12 cellular contexts compared by ENCODE assay signal in the genomic region with DNA sequence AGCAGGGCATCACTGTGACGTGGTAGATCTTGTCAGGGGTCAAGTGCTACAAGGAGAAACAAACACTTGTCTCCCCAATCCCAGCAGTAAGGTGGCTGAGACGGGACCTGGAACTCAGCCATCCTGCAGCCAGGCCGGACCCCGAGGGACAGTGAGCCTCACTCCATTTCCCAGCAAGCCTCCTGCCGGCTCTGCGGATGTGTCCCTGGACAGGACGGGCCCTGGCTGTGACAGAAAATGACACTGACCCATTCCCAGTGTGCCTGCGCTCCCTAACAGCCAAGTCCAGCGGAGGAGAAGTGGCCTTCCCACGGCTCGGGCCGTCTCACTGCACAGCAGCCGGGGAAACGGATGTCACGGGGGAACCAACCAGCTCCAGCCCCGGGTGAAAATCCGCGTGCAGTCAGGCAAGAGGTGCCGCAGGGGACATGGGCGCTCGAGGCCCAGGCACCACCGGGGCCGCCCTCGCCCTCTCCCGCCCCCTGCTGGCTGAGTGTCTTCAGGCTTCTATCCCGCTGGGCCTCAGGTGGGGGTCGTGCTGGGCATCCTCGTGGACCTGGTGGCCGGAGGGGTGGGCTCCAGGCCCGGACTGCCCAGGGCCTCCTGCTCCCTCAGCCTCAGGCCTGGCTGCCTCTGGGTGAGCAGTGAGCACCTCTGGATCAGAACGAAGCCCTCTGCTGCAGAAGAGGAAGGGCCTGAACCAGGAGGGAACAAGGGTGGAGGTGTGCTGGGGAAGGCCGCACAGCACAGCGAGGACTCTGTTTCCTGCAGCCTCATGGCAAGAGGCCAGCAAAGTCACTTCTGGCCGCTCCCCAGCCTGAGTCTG. TPM values are rescaled to one million over a fixed set of nuclear protein-coding genes. Genes with fewer than 3 reads are reported as not detected.
DNase-seq lines count a peak whose midpoint lies in the region; ATAC-seq, FAIRE-seq and TF ChIP-seq lines count a peak whose summit lies in the region.
"Had no signal": no experiment of that assay in that cellular context is flagged by ENCODE, and none has a peak within 500 bp of the region (broad histone marks: within the 10 kb centered on the region; RNA-seq: fewer than 3 reads in every experiment).

No MANE protein-coding gene starts in this region.

- TF ChIP-seq CTCF in AG04450 (IDR thresholded peaks at IDR 0.05; ENCODE audit: low read depth, low read length) = peak; percentile 47
- peak; percentile 45 for TF ChIP-seq CTCF in GM12874 (IDR thresholded peaks at IDR 0.05; ENCODE audit: insufficient read depth, low read depth, low read length)
- TF ChIP-seq CTCF in kidney (IDR thresholded peaks at IDR 0.05; ENCODE audit: borderline replicate concordance, extremely low read depth, insufficient read depth) = no peak
- peak in 1 of 6 experiments; percentile 30 for TF ChIP-seq CTCF in Peyer's patch (IDR thresholded peaks at IDR 0.05)

- H3K4me3 ChIP-seq in AG04450 (ENCODE audit: low read depth, low read length) (no peak overlapping the region), kidney (ENCODE audit: low read length in 2 of 2) (no peak overlapping the region), Peyer's patch (no peak overlapping the region)
- H3K4me3 ChIP-seq: GM23248, lung, uterus had no signal

- CTCF ChIA-PET in AG04450 (lab: Charles Lee) = interaction anchor here (1.0 kb wide), 1 partner anchor 13 kb away, joined by 3 read pairs; no protein-coding TSS in a partner anchor

- DNase-seq in AG04450 (ENCODE audit: low read depth, low spot score) = no peak
- peak; percentile 78 for DNase-seq in activated CD8-positive, alpha-beta memory T cell treated with anti-CD3 and anti-CD28 coated beads, Interleukin-2, amount 50 U/mL, for 48 hours
- DNase-seq in kidney = peak; percentile 73
- DNase-seq in NCI-H1105 (lab: John Stamatoyannopoulos, UW) = no peak
- no peak for DNase-seq in Peyer's patch
- DNase-seq in DMS79 (lab: John Stamatoyannopoulos, UW) = no peak
- DNase-seq: effector memory CD4-positive, alpha-beta T cell had no signal

- FAIRE-seq in kidney (lab: Jason Lieb, UNC) = no peak

- ATAC-seq in GM21360 (IDR thresholded peaks at IDR 0.05; ENCODE audit: unreplicated experiment) = no peak

- H3K9ac ChIP-seq in kidney (ENCODE audit: low read length in 2 of 2) = no peak overlapping the region
- H3K9ac ChIP-seq: GM23248 had no signal

- POLR2A ChIA-PET in AG04450 (lab: Yijun Ruan, JAX) = no interaction called here

- no peaks in the 10 kb centered on the region; the same call in 1 of the 2 replicates for H3K9me3 ChIP-seq in AG04450 (ENCODE audit: control insufficient read depth, insufficient read depth, low read length)
- H3K9me3 ChIP-seq in kidney (ENCODE audit: control insufficient read depth in 1 of 2, low read length in 2 of 2) = no peaks in the 10 kb centered on the region
- H3K9me3 ChIP-seq in Peyer's patch = no peaks in the 10 kb centered on the region
- H3K9me3 ChIP-seq: uterus had no signal

- peaks cover 0 to under 1% of the 10 kb centered on the region in 2 donors for H3K4me1 ChIP-seq in kidney (ENCODE audit: control insufficient read depth in 1 of 2, insufficient read depth in 1 of 2, low read depth in 1 of 2, low read length in 2 of 2)
- peaks cover 0 to 5% (median 1%) of the 10 kb centered on the region in 4 donors for H3K4me1 ChIP-seq in Peyer's patch
- H3K4me1 ChIP-seq: uterus had no signal

- H3K36me3 ChIP-seq in kidney (ENCODE audit: control insufficient read depth in 1 of 2, insufficient read depth in 2 of 2, low read length in 2 of 2) (peaks cover 0 to 3% of the 10 kb centered on the region in 2 donors), Peyer's patch (peaks cover 0 to 67% (median 0%) of the 10 kb centered on the region in 3 donors)
- H3K36me3 ChIP-seq: uterus had no signal

- no peak overlapping the region for H3K27ac ChIP-seq in AG04450 (ENCODE audit: low read depth, low read length)
- H3K27ac ChIP-seq in kidney (ENCODE audit: low read depth in 2 of 2, low read length in 2 of 2) = no peak overlapping the region
- no peak overlapping the region for H3K27ac ChIP-seq in Peyer's patch
- H3K27ac ChIP-seq: GM23248, uterus had no signal

- H3K27me3 ChIP-seq in AG04450 (ENCODE audit: control insufficient read depth, insufficient read depth, low read length) = no peaks in the 10 kb centered on the region
- no peaks in the 10 kb centered on the region for H3K27me3 ChIP-seq in Peyer's patch

- TF ChIP-seq POLR2A in Peyer's patch (IDR thresholded peaks at IDR 0.05) = no peak

- intact Hi-C loops in kidney (cut with DNase I) = no loop called here

RNA-seq across cellular contexts. Expression of a gene that starts 6.7 kb away (rescaled TPM):
- polyA plus RNA-seq in AG04450 (2011; rRNA removed) = 4.2 and 5.5 TPM in 2 replicates
- polyA minus RNA-seq in AG04450 (2011; rRNA and poly(A)+ RNA removed) = 1.2 and 3.5 TPM in 2 replicates
- 7.5 TPM for total RNA-seq in kidney
- 18.0 TPM for polyA plus RNA-seq in kidney (ENCODE audit: insufficient read depth, low read depth, low replicate concordance)
- total RNA-seq in Peyer's patch = 10 to 100 TPM in 1 of 4 donors, 1 to 10 TPM in 2, under 1 TPM in 1; 0.53 to 42.9 (median 3.4) TPM

RNA-seq across cellular contexts. Expression of a gene that starts 7.2 kb away (rescaled TPM):
- polyA plus RNA-seq in AG04450 (2011; rRNA removed) (14.4 and 17.6 TPM in 2 replicates), kidney (ENCODE audit: insufficient read depth, low read depth, low replicate concordance) (37.7 TPM)
- 21.5 and 22.8 TPM in 2 replicates for polyA minus RNA-seq in AG04450 (2011; rRNA and poly(A)+ RNA removed)
- total RNA-seq in kidney (36.8 TPM), Peyer's patch (100 to 1,000 TPM in 2 of 4 donors, 10 to 100 TPM in 2; 73.4 to 164 (median 117) TPM)

RNA-seq across cellular contexts. Expression of a gene that starts 7.4 kb away (rescaled TPM):
- polyA plus RNA-seq in AG04450 (2011; rRNA removed) = 1.1 and 1.5 TPM in 2 replicates
- polyA minus RNA-seq in AG04450 (2011; rRNA and poly(A)+ RNA removed) = 0.78 and 1.8 TPM in 2 replicates
- 2.6 TPM for total RNA-seq in kidney
- polyA plus RNA-seq in kidney (ENCODE audit: insufficient read depth, low read depth, low replicate concordance) = 1.3 TPM
- 10 to 100 TPM in 1 of 4 donors, 1 to 10 TPM in 3; 2.1 to 13.2 (median 6.3) TPM for total RNA-seq in Peyer's patch

RNA-seq across cellular contexts. Expression of a gene that starts 12.6 kb away (rescaled TPM):
- polyA plus RNA-seq in AG04450 (2011; rRNA removed) = 5.3 and 6.7 TPM in 2 replicates
- polyA minus RNA-seq in AG04450 (2011; rRNA and poly(A)+ RNA removed) = 1.1 and 1.8 TPM in 2 replicates
- 44.1 TPM for total RNA-seq in kidney
- 70.4 TPM for polyA plus RNA-seq in kidney (ENCODE audit: insufficient read depth, low read depth, low replicate concordance)
- 10 to 100 TPM; 52.8 to 93.9 (median 72.0) TPM for total RNA-seq in Peyer's patch

RNA-seq across cellular contexts. Expression of a gene that starts 18.7 kb away (rescaled TPM):
- polyA plus RNA-seq in AG04450 (2011; rRNA removed) (20.0 and 23.9 TPM in 2 replicates), kidney (ENCODE audit: insufficient read depth, low read depth, low replicate concordance) (114 TPM)
- 3.9 and 5.7 TPM in 2 replicates for polyA minus RNA-seq in AG04450 (2011; rRNA and poly(A)+ RNA removed)
- total RNA-seq in kidney (34.9 TPM), Peyer's patch (10 to 100 TPM in 2 of 4 donors, 1 to 10 TPM in 2; 4.0 to 33.8 (median 8.9) TPM)

Comparison
In these comparisons a context has a peak if more than half of its experiments do, and no peak if none do; other contexts are left out.
1. DNase-seq: peak in activated CD8-positive, alpha-beta memory T cell treated with anti-CD3 and anti-CD28 coated beads, Interleukin-2, amount 50 U/mL, for 48 hours (single experiment) and kidney (single experiment); none in AG04450 (single experiment), NCI-H1105 (single experiment), Peyer's patch (0 of 3) and DMS79 (single experiment).